Comparison of ENCODE assay signal across 9 cellular contexts in the genomic region with DNA sequence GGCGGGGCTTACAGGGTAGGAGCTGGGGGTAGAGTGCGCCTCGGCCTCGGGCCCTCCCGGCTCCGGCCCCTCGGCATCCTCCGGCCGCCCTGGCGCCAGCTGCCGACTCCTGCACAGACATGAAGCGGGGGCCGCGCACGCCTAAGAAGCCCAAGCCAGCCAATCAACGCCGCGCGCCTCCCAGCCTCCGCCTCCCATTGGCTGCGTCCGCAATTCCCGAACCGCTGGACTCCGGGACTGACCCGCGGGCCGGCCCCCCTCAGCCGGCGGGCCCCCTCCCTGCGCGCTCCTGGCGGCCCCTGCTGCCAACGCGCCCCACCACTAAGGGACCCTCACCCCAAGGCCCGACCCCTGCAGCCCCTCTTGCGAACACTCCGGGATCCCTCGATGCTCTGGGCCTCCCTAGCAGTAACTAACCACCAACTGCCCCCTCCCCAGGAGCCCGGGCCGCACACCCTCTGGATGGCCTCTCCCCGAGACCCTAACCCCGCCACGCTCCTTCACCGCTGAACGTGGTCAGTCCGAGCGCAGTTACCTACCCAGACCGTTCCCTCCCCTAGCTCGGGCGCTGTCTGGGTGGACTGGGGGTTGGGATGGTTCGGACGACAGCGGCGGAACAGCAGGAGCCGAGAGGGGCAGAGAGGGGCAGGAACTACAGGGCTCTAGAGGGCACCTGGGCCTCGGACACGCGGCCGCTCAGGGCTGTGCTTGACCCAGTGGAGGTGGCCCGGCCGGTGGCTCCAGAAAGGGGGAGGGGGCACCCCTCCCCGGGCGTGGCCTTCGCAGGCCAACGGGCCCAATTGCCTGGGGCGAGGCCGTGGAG. TPM values are rescaled to one million over a fixed set of nuclear protein-coding genes. Genes with fewer than 3 reads are reported as not detected.
DNase-seq lines count a peak whose midpoint lies in the region; ATAC-seq and TF ChIP-seq lines count a peak whose summit lies in the region.
"Had no signal": no experiment of that assay in that cellular context is flagged by ENCODE, and none has a peak within 500 bp of the region (broad histone marks: within the 10 kb centered on the region; RNA-seq: fewer than 3 reads in every experiment).

No MANE protein-coding gene starts in this region.

- H3K27me3 ChIP-seq in CD8-positive, alpha-beta T cell (ENCODE audit: insufficient read depth, low read length) = peaks cover 77% of the 10 kb centered on the region
- H3K27me3 ChIP-seq in adipocyte (replicated peaks; ENCODE audit: control insufficient read depth, insufficient read depth, low read length) = peaks cover 76% of the 10 kb centered on the region

- no peaks in the 10 kb centered on the region for H3K9me3 ChIP-seq in CD8-positive, alpha-beta T cell (ENCODE audit: low read length)
- H3K9me3 ChIP-seq in HEK293 (ENCODE audit: control insufficient read depth, insufficient read depth, low read depth, low read length) (no peaks in the 10 kb centered on the region), adipocyte (ENCODE audit: control insufficient read depth, low read length) (no peaks in the 10 kb centered on the region)

- no peaks in the 10 kb centered on the region for H3K36me3 Mint-ChIP-seq in CD8-positive, alpha-beta T cell

- intact Hi-C loops in CD8-positive, alpha-beta T cell (cut with DNase I, micrococcal nuclease) = no loop called here
- intact Hi-C loops in cardiac septum (cut with DNase I) = loop anchor here (2.0 kb wide), 1 partner anchor 67 kb away; no protein-coding TSS in a partner anchor

- no peak overlapping the region for H3K27ac Mint-ChIP-seq in CD8-positive, alpha-beta T cell

- ATAC-seq in CD8-positive, alpha-beta T cell = peak; percentile 19
- no peak for ATAC-seq in HG03457 (IDR thresholded peaks at IDR 0.05; ENCODE audit: unreplicated experiment)

- no peak overlapping the region for H3K9ac ChIP-seq in adipocyte (ENCODE audit: low read length)

- H3K4me3 Mint-ChIP-seq in CD8-positive, alpha-beta T cell = peak overlapping the region; percentile 85

- peaks cover 63% of the 10 kb centered on the region for H3K27me3 Mint-ChIP-seq in CD8-positive, alpha-beta T cell (ENCODE audit: low read depth)

- TF ChIP-seq CTCF in CD8-positive, alpha-beta T cell (IDR thresholded peaks at IDR 0.05) = no peak
- TF ChIP-seq CTCF in HEK293 (tag by site-specific recombination; IDR thresholded peaks at IDR 0.05) = peak; percentile 24; the same call in 1 of the 2 replicates

- CTCF ChIA-PET in CD8-positive, alpha-beta T cell (lab: Charles Lee) = interaction anchor here (0.9 to 1.0 kb wide), 2 partner anchors 9 to 118 kb away, joined by 3 read pairs; no protein-coding TSS in a partner anchor
- CTCF ChIA-PET in HEK293 (lab: Yijun Ruan, JAX) = no interaction called here

- H3K9me3 Mint-ChIP-seq in CD8-positive, alpha-beta T cell = no peaks in the 10 kb centered on the region

- H3K27ac ChIP-seq in CD8-positive, alpha-beta T cell (ENCODE audit: low read depth, low read length) = no peak overlapping the region
- peak overlapping the region; percentile 81 for H3K27ac ChIP-seq in HEK293 (ENCODE audit: extremely low read depth, low read depth, low read length)

- no peaks in the 10 kb centered on the region for H3K36me3 ChIP-seq in CD8-positive, alpha-beta T cell (ENCODE audit: insufficient read depth, low read length)
- peaks cover 0 to 58% of the 10 kb centered on the region in 2 experiments; a peak in 1 of 3 replicates for H3K36me3 ChIP-seq in HEK293 (ENCODE audit: control insufficient read depth in 2 of 2, insufficient read depth in 1 of 2, low read length in 2 of 2)
- H3K36me3 ChIP-seq in adipocyte (ENCODE audit: control insufficient read depth, insufficient read depth, low read length, severe bottlenecking) = no peaks in the 10 kb centered on the region

- DNase-seq in CD8-positive, alpha-beta T cell = peak in 1 of 7 experiments; percentile 34
- DNase-seq in NCI-H69 (lab: John Stamatoyannopoulos, UW) (peak; percentile 89), adipocyte (ENCODE audit: low read depth) (peak; percentile 99), cardiac septum (ENCODE audit: low spot score) (peak; percentile 92), occipital lobe (lab: John Stamatoyannopoulos, UW) (peak; percentile 22), T-helper 9 cell (no peak)

- peaks cover 71% of the 10 kb centered on the region for H3K4me1 ChIP-seq in CD8-positive, alpha-beta T cell (ENCODE audit: insufficient read depth, low read length)
- H3K4me1 ChIP-seq in HEK293 (ENCODE audit: control insufficient read depth, insufficient read depth, low read length) (no peaks in the 10 kb centered on the region; the same call in 1 of the 2 replicates), adipocyte (ENCODE audit: control insufficient read depth, insufficient read depth, low read length) (peaks cover 23% of the 10 kb centered on the region)

- POLR2A ChIA-PET in CD8-positive, alpha-beta T cell (lab: Charles Lee) = no interaction called here
- POLR2A ChIA-PET in HEK293 (lab: Yijun Ruan, JAX) = no interaction called here

- H3K4me3 ChIP-seq in CD8-positive, alpha-beta T cell (ENCODE audit: low read depth, low read length) = peak overlapping the region; percentile 50
- peak overlapping the region; percentile 71 for H3K4me3 ChIP-seq in HEK293 (ENCODE audit: low read depth, low read length)
- no peak overlapping the region for H3K4me3 ChIP-seq in adipocyte (ENCODE audit: low read length)

- peaks cover 48% of the 10 kb centered on the region for H3K4me1 Mint-ChIP-seq in CD8-positive, alpha-beta T cell (ENCODE audit: low read depth)

TF ChIP-seq in HEK293, 187 proteins besides CTCF, POLR2A, EP300 and RAD21 (continues in another document):
- TF ChIP-seq ZXDB (tag by site-specific recombination; IDR thresholded peaks at IDR 0.05) (peak; percentile 74), ZBTB20 (tag by site-specific recombination; IDR thresholded peaks at IDR 0.05) (peak; percentile 72), ZNF335 (tag by site-specific recombination; conservative IDR thresholded peaks at IDR 0.05) (peak; percentile 22), SP7 (tag by site-specific recombination; IDR thresholded peaks at IDR 0.05) (peak; percentile 7; the same call in 1 of the 2 replicates), ZNF146 (tag by site-specific recombination; IDR thresholded peaks at IDR 0.05) (no peak), ZFP41 (tag by site-specific recombination; IDR thresholded peaks at IDR 0.05; ENCODE audit: borderline replicate concordance) (no peak), KLF8 (tag by site-specific recombination; IDR thresholded peaks at IDR 0.05) (peak; percentile 29; the same call in 1 of the 2 replicates), IKZF3 (tag by site-specific recombination; IDR thresholded peaks at IDR 0.05) (peak; percentile 70), GLIS2 (tag by site-specific recombination; IDR thresholded peaks at IDR 0.05) (peak; percentile 99), TCF7L2 (IDR thresholded peaks at IDR 0.05; ENCODE audit: borderline replicate concordance, low read depth, low read length) (0 out of 2 replicates have a peak, but pooled peaks have one; percentile 31), ZBTB7A (tag by site-specific recombination; IDR thresholded peaks at IDR 0.05; ENCODE audit: low read depth) (peak; percentile 68), EGR2 (tag by site-specific recombination; IDR thresholded peaks at IDR 0.05; ENCODE audit: low read depth) (0 out of 2 replicates have a peak, but pooled peaks have one; percentile 10), SP2 (tag by site-specific recombination; IDR thresholded peaks at IDR 0.05) (peak; percentile 84), ZNF707 (tag by site-specific recombination; IDR thresholded peaks at IDR 0.05) (no peak), HOXA7 (CRISPR knock-in tag; IDR thresholded peaks at IDR 0.05; ENCODE audit: borderline replicate concordance) (no peak), ZNF23 (tag by site-specific recombination; IDR thresholded peaks at IDR 0.05; ENCODE audit: borderline replicate concordance) (no peak), ZNF501 (tag by site-specific recombination; IDR thresholded peaks at IDR 0.05) (peak; percentile 48; the same call in 1 of the 2 replicates), BCL11B (tag by site-specific recombination; IDR thresholded peaks at IDR 0.05; ENCODE audit: low read depth) (peak; percentile 80; the same call in 1 of the 2 replicates)
- TF ChIP-seq, protein P1, sequence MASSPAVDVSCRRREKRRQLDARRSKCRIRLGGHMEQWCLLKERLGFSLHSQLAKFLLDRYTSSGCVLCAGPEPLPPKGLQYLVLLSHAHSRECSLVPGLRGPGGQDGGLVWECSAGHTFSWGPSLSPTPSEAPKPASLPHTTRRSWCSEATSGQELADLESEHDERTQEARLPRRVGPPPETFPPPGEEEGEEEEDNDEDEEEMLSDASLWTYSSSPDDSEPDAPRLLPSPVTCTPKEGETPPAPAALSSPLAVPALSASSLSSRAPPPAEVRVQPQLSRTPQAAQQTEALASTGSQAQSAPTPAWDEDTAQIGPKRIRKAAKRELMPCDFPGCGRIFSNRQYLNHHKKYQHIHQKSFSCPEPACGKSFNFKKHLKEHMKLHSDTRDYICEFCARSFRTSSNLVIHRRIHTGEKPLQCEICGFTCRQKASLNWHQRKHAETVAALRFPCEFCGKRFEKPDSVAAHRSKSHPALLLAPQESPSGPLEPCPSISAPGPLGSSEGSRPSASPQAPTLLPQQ (tag by site-specific recombination; IDR thresholded peaks at IDR 0.05) = peak; percentile 45; the same call in 1 of the 2 replicates
- TF ChIP-seq, protein P2, sequence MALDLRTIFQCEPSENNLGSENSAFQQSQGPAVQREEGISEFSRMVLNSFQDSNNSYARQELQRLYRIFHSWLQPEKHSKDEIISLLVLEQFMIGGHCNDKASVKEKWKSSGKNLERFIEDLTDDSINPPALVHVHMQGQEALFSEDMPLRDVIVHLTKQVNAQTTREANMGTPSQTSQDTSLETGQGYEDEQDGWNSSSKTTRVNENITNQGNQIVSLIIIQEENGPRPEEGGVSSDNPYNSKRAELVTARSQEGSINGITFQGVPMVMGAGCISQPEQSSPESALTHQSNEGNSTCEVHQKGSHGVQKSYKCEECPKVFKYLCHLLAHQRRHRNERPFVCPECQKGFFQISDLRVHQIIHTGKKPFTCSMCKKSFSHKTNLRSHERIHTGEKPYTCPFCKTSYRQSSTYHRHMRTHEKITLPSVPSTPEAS (tag by site-specific recombination; IDR thresholded peaks at IDR 0.05) = no peak

RNA-seq across cellular contexts. Expression of a gene that starts 5.0 kb away (rescaled TPM):
- under 1 TPM; 0.27 to 0.39 TPM for total RNA-seq in CD8-positive, alpha-beta T cell
- total RNA-seq in cardiac septum (15.6 TPM), occipital lobe (0.31 TPM)

RNA-seq across cellular contexts. Expression of a gene that starts 21.3 kb away (rescaled TPM):
- not detected for total RNA-seq in CD8-positive, alpha-beta T cell
- total RNA-seq in cardiac septum = not detected
- total RNA-seq in occipital lobe = not detected
- total RNA-seq: T-helper 1 cell treated with Interleukin-12 subunit alpha and Interleukin-12 subunit beta and Interleukin-4 antibody, amounts not matched to agents 30 ng/mL and 1 ng/mL, for 36 hours had no signal

Comparison
In these comparisons a context has a peak if more than half of its experiments do, and no peak if none do; other contexts are left out.
1. RNA of a gene that starts 5.0 kb away (total RNA-seq): 15.6 TPM in cardiac septum (single experiment); 0.27 to 0.39 TPM in CD8-positive, alpha-beta T cell and 0.31 TPM in occipital lobe (single experiment); every median in the first group is over 10 times any median in the second.